In the genomic region with DNA sequence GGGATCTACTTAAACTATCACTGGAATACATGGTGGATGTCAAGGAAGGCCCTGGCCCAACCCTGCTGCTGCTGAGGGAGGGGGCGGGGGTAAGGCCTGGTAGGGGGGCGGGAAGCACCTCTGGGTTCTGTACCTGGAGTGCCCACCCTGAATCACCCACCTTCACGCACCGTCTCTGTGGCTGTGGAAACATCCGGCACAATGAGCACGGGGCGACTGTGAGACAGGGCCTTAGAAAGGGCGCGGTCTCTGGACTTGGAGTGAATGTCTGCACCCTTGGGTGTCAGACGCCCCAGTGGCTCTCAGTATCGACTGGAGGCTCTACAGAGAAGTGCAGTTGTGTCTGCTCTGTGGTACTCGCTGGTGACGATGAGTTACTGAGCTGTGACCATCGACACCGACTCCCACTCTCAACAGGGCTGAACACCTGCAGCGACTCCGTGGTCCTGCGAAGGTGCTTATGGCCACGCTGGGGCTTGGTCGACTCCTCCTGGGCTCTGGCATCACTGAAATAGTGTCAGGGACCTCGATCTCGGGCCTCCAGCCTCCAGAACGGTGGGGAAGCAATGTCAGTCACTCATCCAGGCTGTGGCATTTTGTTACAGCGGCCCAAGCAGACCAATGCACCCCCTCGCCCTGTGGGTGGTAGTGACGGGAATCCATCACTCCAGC, we compare ENCODE assay signal across 21 cellular contexts. TPM values are rescaled to one million over a fixed set of nuclear protein-coding genes. Genes with fewer than 3 reads are reported as not detected.
DNase-seq lines count a peak whose midpoint lies in the region; ATAC-seq, FAIRE-seq and TF ChIP-seq lines count a peak whose summit lies in the region.
"Had no signal": no experiment of that assay in that cellular context is flagged by ENCODE, and none has a peak within 500 bp of the region (broad histone marks: within the 10 kb centered on the region; RNA-seq: fewer than 3 reads in every experiment).

No MANE protein-coding gene starts in this region.

- no peak overlapping the region for H3K27ac ChIP-seq in GM12878 (ENCODE audit: control insufficient read depth, insufficient read depth)
- H3K27ac ChIP-seq in right cardiac atrium (ENCODE audit: low read length): no peak overlapping the region
- H3K27ac ChIP-seq in testis: no peak overlapping the region

- no peak overlapping the region for H2AFZ ChIP-seq in GM12878 (ENCODE audit: control insufficient read depth, low read depth, low read length)

- H4K20me1 ChIP-seq in GM12878 (ENCODE audit: control insufficient read depth, insufficient read depth): no peaks in the 10 kb centered on the region

- POLR2A ChIA-PET in GM12878 (lab: Charles Lee): no interaction called here

- no peak for FAIRE-seq in GM12878 (lab: Jason Lieb, UNC)
- FAIRE-seq: A204.1 had no signal

- TF ChIP-seq EP300 in GM12878 (IDR thresholded peaks at IDR 0.05; ENCODE audit: borderline replicate concordance in 1 of 2, control insufficient read depth in 1 of 2, low read depth in 2 of 2, low read length in 2 of 2): no peak

- TF ChIP-seq CTCF in GM12878 (IDR thresholded peaks at IDR 0.05 in 2 of 3, conservative IDR thresholded peaks at IDR 0.05 in 1 of 3; ENCODE audit: control insufficient read depth in 2 of 3, extremely low read depth in 1 of 3, insufficient read depth in 1 of 3, low read depth in 3 of 3, low read length in 3 of 3) (no peak), testis (IDR thresholded peaks at IDR 0.05) (no peak)

- H3K9me3 ChIP-seq in GM12878 (replicated peaks; ENCODE audit: control insufficient read depth, insufficient read depth, low read length) (no peaks in the 10 kb centered on the region), right cardiac atrium (ENCODE audit: control insufficient read depth, low read length) (no peaks in the 10 kb centered on the region), testis (no peaks in the 10 kb centered on the region)
- H3K9me3 ChIP-seq: BE2C had no signal

- H3K9ac ChIP-seq in GM12878 (ENCODE audit: control insufficient read depth, insufficient read depth, low read length): no peak overlapping the region

- no peak for ATAC-seq in Right ventricle myocardium inferior
- peak; percentile 50; the same call in 2 of the 3 replicates for ATAC-seq in GM12878
- ATAC-seq in right cardiac atrium: no peak
- no peak for ATAC-seq in HG02840 (IDR thresholded peaks at IDR 0.05; ENCODE audit: low FRiP score, unreplicated experiment)

- CTCF ChIA-PET in GM12878 (lab: Yijun Ruan, JAX): no interaction called here

- no peaks in the 10 kb centered on the region for H3K79me2 ChIP-seq in GM12878 (ENCODE audit: control insufficient read depth, insufficient read depth, low read length)

- TF ChIP-seq POLR2A in GM12878 (IDR thresholded peaks at IDR 0.05; ENCODE audit: low read depth, low read length) (no peak), testis (IDR thresholded peaks at IDR 0.05) (no peak)

- DNase-seq in Right ventricle myocardium inferior (ENCODE audit: missing footprints): peak; percentile 51
- no peak for DNase-seq in cardiac septum (ENCODE audit: low spot score)
- no peak for DNase-seq in GM12878 (ENCODE audit: low read depth, low spot score)
- peak; percentile 12 to 42 (median 30) for DNase-seq in right cardiac atrium
- DNase-seq in testis: peak; percentile 12
- DNase-seq in HuH-7 (ENCODE audit: low spot score): no peak
- DNase-seq: CD4-positive, CD25-positive, alpha-beta regulatory T cell; COR-L47; DMS 273 treated with DMSO at 0.1 percent for 48 hours; DND-41; NCI-H187; NCI-H2227 treated with DMSO at 0.1 percent for 48 hours; NCI-H524; OCI-M1; SHP77 treated with DMSO at 0.1 percent for 48 hours had no signal

- no peaks in the 10 kb centered on the region for H3K4me1 ChIP-seq in GM12878 (ENCODE audit: control insufficient read depth, insufficient read depth, low read length)
- no peaks in the 10 kb centered on the region for H3K4me1 ChIP-seq in right cardiac atrium (ENCODE audit: control insufficient read depth, insufficient read depth, low read length)
- H3K4me1 ChIP-seq in testis: peaks cover 2% of the 10 kb centered on the region

- no peak overlapping the region for H3K4me2 ChIP-seq in GM12878 (ENCODE audit: control insufficient read depth, insufficient read depth)

- H3K36me3 ChIP-seq in GM12878 (ENCODE audit: control insufficient read depth in 2 of 2, insufficient read depth in 2 of 2, low read length in 1 of 2): no peaks in the 10 kb centered on the region
- no peaks in the 10 kb centered on the region for H3K36me3 ChIP-seq in testis (ENCODE audit: low read depth, missing control alignments)
- H3K36me3 ChIP-seq: BE2C had no signal

- RAD21 ChIA-PET in GM12878 (lab: Charles Lee; ENCODE audit: unreplicated experiment): no interaction called here

- H3K4me3 ChIP-seq in GM12878 (no peak overlapping the region), right cardiac atrium (ENCODE audit: low read length) (no peak overlapping the region), testis (peak overlapping the region in 1 of 2 donors; percentile 20)

- intact Hi-C loops in Right ventricle myocardium inferior (cut with DNase I): loop anchor here (2.0 kb wide), 1 partner anchor 253 kb away; no protein-coding TSS in a partner anchor
- intact Hi-C loops in cardiac septum (cut with DNase I): no loop called here
- intact Hi-C loops in GM12878 (cut with micrococcal nuclease; ENCODE audit: unreplicated experiment): loop anchor here (2.0 kb wide), 1 partner anchor 253 kb away; no protein-coding TSS in a partner anchor
- intact Hi-C loops in right cardiac atrium (cut with DNase I): loop anchor here in 2 of 4 donors (2.0 to 10.0 kb wide), 2 partner anchors 251 kb away; no protein-coding TSS in a partner anchor
- intact Hi-C loops in testis (cut with DNase I; ENCODE audit: low total_unique reads): no loop called here

- BruUV-seq in GM12878 (replicated peaks; lab: Mats Ljungman, UMichigan): no TSS peak

- no peaks in the 10 kb centered on the region for H3K27me3 ChIP-seq in GM12878 (replicated peaks in 1 of 2; ENCODE audit: control insufficient read depth in 2 of 2, insufficient read depth in 2 of 2, low read length in 1 of 2)
- no peaks in the 10 kb centered on the region for H3K27me3 ChIP-seq in right cardiac atrium (ENCODE audit: control insufficient read depth, insufficient read depth)
- no peaks in the 10 kb centered on the region for H3K27me3 ChIP-seq in testis
- H3K27me3 ChIP-seq: BE2C had no signal

- in situ Hi-C loops in GM12878 (cut with MboI): no loop called here

- no peak for TF ChIP-seq RAD21 in GM12878 (IDR thresholded peaks at IDR 0.05; ENCODE audit: insufficient read depth, low read depth, low read length)

- WGBS in GM12878 (ENCODE audit: insufficient coverage, insufficient replicate concordance, low lambda C conversion rate, missing lambda C conversion rate): 35% methylated on average over 21 of the region's 26 CpGs
- 90% methylated on average over 26 of the region's 26 CpGs for WGBS in right cardiac atrium
- WGBS in testis, 2 donors: 75 to 80% methylated on average over 20 to 26 of the region's 26 CpGs

- SMC1A ChIA-PET in GM12878 (lab: Charles Lee; ENCODE audit: uncharacterized antibody, unreplicated experiment): no interaction called here

RNA-seq across cellular contexts. Expression of a gene that starts 25.5 kb away (rescaled TPM):
- not detected for total RNA-seq in Right ventricle myocardium inferior
- total RNA-seq in cardiac septum: 0.05 TPM
- total RNA-seq in GM12878 (2013; cell fraction: nucleolus; rRNA removed): not detected in 2 replicates
- not detected in 2 replicates for total RNA-seq in GM12878 (2014; rRNA removed)
- not detected in 2 replicates for total RNA-seq in GM12878 (2014; rRNA removed; fragmentation: Illumina TruSeq; extraction: Trizol)
- total RNA-seq in GM12878 (2021): 0.03 TPM in 1 of 2 replicates, not detected in the other
- polyA plus RNA-seq in GM12878 (2011; ENCODE audit: low read depth): not detected
- polyA plus RNA-seq in GM12878 (2011; rRNA removed): not detected in 2 replicates
- polyA plus RNA-seq in GM12878 (2011; cell fraction: cytosol; rRNA removed): not detected in 2 replicates
- polyA plus RNA-seq in GM12878 (2011; cell fraction: nucleus; rRNA removed): not detected in 2 replicates
- 0.04 TPM in 1 of 2 replicates, not detected in the other for polyA plus RNA-seq in GM12878 (2012)
- polyA plus RNA-seq in GM12878 (2014; fragmentation: Illumina TruSeq; extraction: Trizol): 0.01 TPM in 1 of 2 replicates, not detected in the other
- not detected for polyA plus RNA-seq in GM12878 (2014; fragmentation: Nextera tagmentation; extraction: Ambion mirVana)
- not detected in 2 replicates for polyA plus RNA-seq in GM12878 (2014; rRNA removed)
- not detected for polyA plus RNA-seq in GM12878 (2016; fragmentation: Nextera tagmentation; extraction: Ambion mirVana)
- not detected in 2 replicates for polyA minus RNA-seq in GM12878 (2011; rRNA and poly(A)+ RNA removed)
- not detected in 2 replicates for polyA minus RNA-seq in GM12878 (2011; cell fraction: cytosol; rRNA and poly(A)+ RNA removed)
- not detected in 2 replicates for polyA minus RNA-seq in GM12878 (2011; cell fraction: nucleus; rRNA and poly(A)+ RNA removed)
- not detected for total RNA-seq in right cardiac atrium
- polyA plus RNA-seq in right cardiac atrium: not detected
- total RNA-seq in testis: under 1 TPM; 0.16 to 0.68 TPM
- polyA plus RNA-seq in testis (ENCODE audit: insufficient read depth, low read depth, low replicate concordance): 0.28 TPM
- total RNA-seq: CD4-positive, CD25-positive, alpha-beta regulatory T cell; M059J had no signal
- polyA plus RNA-seq: CD4-positive, CD25-positive, alpha-beta regulatory T cell had no signal

RNA-seq across cellular contexts. Expression of a gene that starts 49.2 kb away (rescaled TPM):
- total RNA-seq in Right ventricle myocardium inferior (not detected), cardiac septum (not detected), GM12878 (2014; rRNA removed) (not detected in 2 replicates), GM12878 (2014; rRNA removed; fragmentation: Illumina TruSeq; extraction: Trizol) (not detected in 2 replicates), GM12878 (2021) (not detected in 2 replicates), right cardiac atrium (not detected), testis (under 1 TPM in 1 of 2 donors, not detected in 1; 0.24 TPM)
- not detected in 2 replicates for total RNA-seq in GM12878 (2013; cell fraction: nucleolus; rRNA removed)
- not detected for polyA plus RNA-seq in GM12878 (2011; ENCODE audit: low read depth)
- polyA plus RNA-seq in GM12878 (2011; rRNA removed) (not detected in 2 replicates), GM12878 (2014; fragmentation: Illumina TruSeq; extraction: Trizol) (not detected in 2 replicates), GM12878 (2014; fragmentation: Nextera tagmentation; extraction: Ambion mirVana) (not detected), GM12878 (2014; rRNA removed) (not detected in 2 replicates), GM12878 (2016; fragmentation: Nextera tagmentation; extraction: Ambion mirVana) (not detected), right cardiac atrium (not detected), testis (ENCODE audit: insufficient read depth, low read depth, low replicate concordance) (not detected)
- polyA plus RNA-seq in GM12878 (2011; cell fraction: cytosol; rRNA removed): not detected in 2 replicates
- not detected in 2 replicates for polyA plus RNA-seq in GM12878 (2011; cell fraction: nucleus; rRNA removed)
- polyA plus RNA-seq in GM12878 (2012): not detected in 2 replicates
- polyA minus RNA-seq in GM12878 (2011; rRNA and poly(A)+ RNA removed): not detected in 2 replicates
- not detected in 2 replicates for polyA minus RNA-seq in GM12878 (2011; cell fraction: cytosol; rRNA and poly(A)+ RNA removed)
- polyA minus RNA-seq in GM12878 (2011; cell fraction: nucleus; rRNA and poly(A)+ RNA removed): not detected in 2 replicates
- total RNA-seq: CD4-positive, CD25-positive, alpha-beta regulatory T cell; G401; H7; M059J had no signal
- polyA plus RNA-seq: CD4-positive, CD25-positive, alpha-beta regulatory T cell had no signal

Comparison
In these comparisons a context has a peak if more than half of its experiments do, and no peak if none do; other contexts are left out.
1. DNase-seq: peak in Right ventricle myocardium inferior (single experiment), right cardiac atrium (3 of 3) and testis (single experiment); none in cardiac septum (single experiment), GM12878 (single experiment) and HuH-7 (single experiment).
2. intact Hi-C loops: an anchor here in Right ventricle myocardium inferior (2.0 kb wide) and GM12878 (2.0 kb wide); none called in cardiac septum and testis.